In genomic region chr11:16737860-16738197, GRCh38 we compare ENCODE assay signal across 8 cellular contexts. TPM values are rescaled to one million over a fixed set of nuclear protein-coding genes. Genes with fewer than 3 reads are reported as not detected.
DNase-seq lines count a peak whose midpoint lies in the region; ATAC-seq and TF ChIP-seq lines count a peak whose summit lies in the region.

No MANE protein-coding gene starts in this region.

- TF ChIP-seq CTCF in adrenal gland (IDR thresholded peaks at IDR 0.05) (no peak), uterus (IDR thresholded peaks at IDR 0.05) (no peak)

- 0 to 1% (median 0%) methylated on average over 6 of the region's 6 CpGs for WGBS in adrenal gland, 4 donors

- TF ChIP-seq POLR2A in adrenal gland (IDR thresholded peaks at IDR 0.05) (no peak), uterus (IDR thresholded peaks at IDR 0.05) (no peak)

- peaks cover 9% of the 10 kb centered on the region for H3K36me3 Mint-ChIP-seq in activated T-cell treated with anti-CD3 and anti-CD28 coated beads, Interleukin-2, amount 50 U/mL, for 4 hours (ENCODE audit: insufficient read depth)

- no peaks in the 10 kb centered on the region for H3K9me3 Mint-ChIP-seq in activated T-cell treated with anti-CD3 and anti-CD28 coated beads, Interleukin-2, amount 50 U/mL, for 4 hours

- peaks cover 20% of the 10 kb centered on the region for H3K4me1 Mint-ChIP-seq in activated T-cell treated with anti-CD3 and anti-CD28 coated beads, Interleukin-2, amount 50 U/mL, for 4 hours (ENCODE audit: low read depth)

- H3K9me3 ChIP-seq in adrenal gland (replicated peaks in 1 of 3) (no peaks in the 10 kb centered on the region), uterus (no peaks in the 10 kb centered on the region)

- ATAC-seq in activated T-cell treated with anti-CD3 and anti-CD28 coated beads, Interleukin-2, amount 50 U/mL, for 4 hours = peak; percentile 0 to 1
- peak; percentile 20 for ATAC-seq in HG03139 (IDR thresholded peaks at IDR 0.05; ENCODE audit: unreplicated experiment)
- ATAC-seq in left lobe of liver = peak; percentile 6

- H3K27me3 ChIP-seq in adrenal gland (no peaks in the 10 kb centered on the region), uterus (no peaks in the 10 kb centered on the region)

- peak overlapping the region; percentile 58 to 95 (median 93) for H3K27ac ChIP-seq in adrenal gland
- H3K27ac ChIP-seq in uterus = peak overlapping the region; percentile 87 to 93

- peak overlapping the region; percentile 44 to 94 (median 66) for H3K4me3 ChIP-seq in adrenal gland
- peak overlapping the region; percentile 72 to 93 for H3K4me3 ChIP-seq in uterus

- no peaks in the 10 kb centered on the region for H3K36me3 ChIP-seq in adrenal gland (replicated peaks in 1 of 2)
- no peaks in the 10 kb centered on the region for H3K36me3 ChIP-seq in uterus

- H3K27me3 Mint-ChIP-seq in activated T-cell treated with anti-CD3 and anti-CD28 coated beads, Interleukin-2, amount 50 U/mL, for 4 hours (ENCODE audit: low read depth) = no peaks in the 10 kb centered on the region

- no peak for DNase-seq in activated T-cell treated with anti-CD3 and anti-CD28 coated beads, Interleukin-2, amount 50 U/mL, for 4 hours
- DNase-seq in activated T-cell treated with anti-CD3 and anti-CD28 coated beads for 4 hours (no peak), adrenal gland (peak in 1 of 7 donors; percentile 13), left lobe of liver (ENCODE audit: low spot score) (no peak), uterus (no peak), AML-193 (lab: John Stamatoyannopoulos, UW) (no peak), NCI-H2227 (lab: John Stamatoyannopoulos, UW; ENCODE audit: unreplicated experiment) (no peak)

- H3K4me1 ChIP-seq in adrenal gland (replicated peaks in 1 of 2) = peaks cover 14 to 34% of the 10 kb centered on the region in 2 donors
- peaks cover 7 to 12% of the 10 kb centered on the region in 2 donors for H3K4me1 ChIP-seq in uterus

- intact Hi-C loops in adrenal gland (cut with DNase I) = no loop called here
- intact Hi-C loops in uterus (cut with DNase I; ENCODE audit: low total_unique reads) = no loop called here

- no peak overlapping the region for H3K4me3 Mint-ChIP-seq in activated T-cell treated with anti-CD3 and anti-CD28 coated beads, Interleukin-2, amount 50 U/mL, for 4 hours

RNA-seq across cellular contexts. Expression of gene C11orf58, which starts 0.6 kb away (rescaled TPM):
- 100 to 1,000 TPM; 166 to 178 (median 173) TPM for total RNA-seq in activated T-cell treated with anti-CD3 and anti-CD28 coated beads, Interleukin-2, amount 50 U/mL, for 4 hours
- total RNA-seq in adrenal gland = 100 to 1,000 TPM; 107 to 297 (median 125) TPM
- polyA plus RNA-seq in adrenal gland = 100 to 1,000 TPM in 1 of 3 donors, 10 to 100 TPM in 2; 63.7 to 251 (median 85.7) TPM
- 51.0 TPM for total RNA-seq in left lobe of liver
- 100 to 1,000 TPM; 126 to 252 (median 148) TPM for total RNA-seq in uterus
